In the genomic region with DNA sequence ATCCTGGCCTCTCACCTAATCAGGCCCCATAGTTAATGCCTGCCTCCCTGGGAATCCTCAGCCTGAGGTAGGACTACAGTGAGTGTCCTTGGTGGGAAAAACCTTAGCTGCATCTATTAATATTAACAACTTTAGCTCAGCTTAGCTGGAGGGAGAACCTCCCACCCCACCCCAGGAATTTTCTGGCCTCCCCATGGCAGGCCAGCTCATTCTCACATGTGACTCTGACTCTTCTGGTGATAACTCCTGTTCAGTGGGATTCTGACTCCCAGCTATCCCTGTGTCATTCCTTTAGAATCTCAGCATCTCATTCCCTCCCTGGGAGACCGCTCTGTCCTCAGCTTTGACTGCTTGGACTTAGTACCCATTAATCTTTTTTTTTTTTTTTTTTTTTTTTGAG, we compare ENCODE assay signal across 18 cellular contexts. TPM values are rescaled to one million over a fixed set of nuclear protein-coding genes. Genes with fewer than 3 reads are reported as not detected.
A peak's percentile ranks its signal among the peaks of the same experiment; 100 is the strongest.
DNase-seq lines count a peak whose midpoint lies in the region; ATAC-seq and TF ChIP-seq lines count a peak whose summit lies in the region.
"Had no signal": no experiment of that assay in that cellular context is flagged by ENCODE, and none has a peak within 500 bp of the region (broad histone marks: within the 10 kb centered on the region; RNA-seq: fewer than 3 reads in every experiment).

No MANE protein-coding gene starts in this region.

- in situ Hi-C loops in astrocyte of the spinal cord (cut with HindIII; ENCODE audit: low sequenced_read_pairs) = no loop called here

- no peak overlapping the region for H3K27ac Mint-ChIP-seq in neural progenitor cell
- H3K27ac Mint-ChIP-seq: activated T-helper 17 cell treated with anti-CD3 and anti-CD28 coated beads, Interleukin-2, amount 50 U/mL, for 72 hours; progenitor cell of endocrine pancreas had no signal

- H3K9me2 ChIP-seq in PC-9 (ENCODE audit: insufficient read depth) = no peaks in the 10 kb centered on the region

- TF ChIP-seq CTCF in AG04449 (IDR thresholded peaks at IDR 0.05; ENCODE audit: insufficient read depth, low read length, missing control alignments) (no peak), astrocyte of the spinal cord (IDR thresholded peaks at IDR 0.05; ENCODE audit: low read depth, low read length) (no peak), PC-9 (conservative IDR thresholded peaks at IDR 0.05) (no peak), neural progenitor cell (IDR thresholded peaks at IDR 0.05) (no peak)

- H3K4me3 ChIP-seq in AG04449 (ENCODE audit: low read depth, low read length) (no peak overlapping the region), astrocyte of the spinal cord (ENCODE audit: low read depth, low read length) (no peak overlapping the region), PC-9 (no peak overlapping the region), neural progenitor cell (no peak overlapping the region)
- H3K4me3 ChIP-seq: breast epithelium, mucosa of descending colon had no signal

- no peak overlapping the region for H3K4me2 ChIP-seq in PC-9
- H3K4me2 ChIP-seq in neural progenitor cell = no peak overlapping the region

- H3K4me1 ChIP-seq in PC-9 (replicated peaks; ENCODE audit: insufficient read depth) (no peaks in the 10 kb centered on the region), neural progenitor cell (no peaks in the 10 kb centered on the region)
- H3K4me1 ChIP-seq: breast epithelium had no signal

- H2AFZ ChIP-seq in PC-9 = no peak overlapping the region
- H2AFZ ChIP-seq in neural progenitor cell (replicated peaks) = no peak overlapping the region

- H3K9me3 ChIP-seq in PC-9 (ENCODE audit: insufficient read depth, low read depth) (no peaks in the 10 kb centered on the region), neural progenitor cell (ENCODE audit: low read depth) (no peaks in the 10 kb centered on the region)
- H3K9me3 ChIP-seq: breast epithelium, mucosa of descending colon had no signal

- H3K27me3 Mint-ChIP-seq in neural progenitor cell (ENCODE audit: insufficient read depth, low read depth) = peaks cover 3% of the 10 kb centered on the region
- H3K27me3 Mint-ChIP-seq: activated T-helper 17 cell treated with anti-CD3 and anti-CD28 coated beads, Interleukin-2, amount 50 U/mL, for 72 hours; progenitor cell of endocrine pancreas had no signal

- H4K20me1 ChIP-seq in PC-9 (ENCODE audit: insufficient read depth) (no peaks in the 10 kb centered on the region), neural progenitor cell (ENCODE audit: low read depth) (no peaks in the 10 kb centered on the region)

- H3K4me3 Mint-ChIP-seq in neural progenitor cell = no peak overlapping the region
- H3K4me3 Mint-ChIP-seq: activated T-helper 17 cell treated with anti-CD3 and anti-CD28 coated beads, Interleukin-2, amount 50 U/mL, for 72 hours had no signal

- peak; percentile 60 for DNase-seq in AG04449 (ENCODE audit: low read depth, low spot score)
- peak; percentile 82 for DNase-seq in HK-2 (ENCODE audit: unreplicated experiment)
- peak; percentile 16 for DNase-seq in astrocyte of the spinal cord (ENCODE audit: low read depth, low spot score)
- DNase-seq in iris pigment epithelial cell (ENCODE audit: low read depth) = peak; percentile 59
- no peak for DNase-seq in PC-9
- DNase-seq in neural progenitor cell (ENCODE audit: low spot score) = no peak
- DNase-seq: mucosa of descending colon; NCI-H1417 treated with DMSO at 0.1 percent for 48 hours; NCI-H526 treated with DMSO at 0.1 percent for 48 hours; stimulated activated CD4-positive, alpha-beta T cell treated with anti-CD3 and anti-CD28 coated beads, Interleukin-2, amount 100 ng/mL, for 24 hours had no signal

- no peaks in the 10 kb centered on the region for H3K9me3 Mint-ChIP-seq in neural progenitor cell
- H3K9me3 Mint-ChIP-seq: activated T-helper 17 cell treated with anti-CD3 and anti-CD28 coated beads, Interleukin-2, amount 50 U/mL, for 72 hours had no signal

- no peaks in the 10 kb centered on the region for H3K27me3 ChIP-seq in PC-9 (ENCODE audit: insufficient read depth, low read depth)
- H3K27me3 ChIP-seq in neural progenitor cell = no peaks in the 10 kb centered on the region
- H3K27me3 ChIP-seq: breast epithelium had no signal

- CTCF ChIA-PET in AG04449 (lab: Yijun Ruan, JAX) (interaction anchor here (1.1 to 2.1 kb wide), 4 partner anchors 12 to 214 kb away, joined by 3 to 10 read pairs (median 4); no protein-coding TSS in a partner anchor), PC-9 (lab: Charles Lee) (no interaction called here)

- no peak for ATAC-seq in GM18868 (IDR thresholded peaks at IDR 0.05; ENCODE audit: unreplicated experiment)
- ATAC-seq in HG03342 (IDR thresholded peaks at IDR 0.05; ENCODE audit: unreplicated experiment) = no peak
- ATAC-seq: activated T-helper 17 cell treated with anti-CD3 and anti-CD28 coated beads, Interleukin-2, amount 50 U/mL, for 72 hours; mucosa of descending colon; Right ventricle myocardium inferior had no signal

- POLR2A ChIA-PET in AG04449 (lab: Yijun Ruan, JAX) = interaction anchor here (0.5 to 0.7 kb wide), 3 partner anchors 13 to 1550 kb away, joined by 3 read pairs; no protein-coding TSS in a partner anchor
- POLR2A ChIA-PET in PC-9 (lab: Charles Lee; ENCODE audit: unreplicated experiment) = no interaction called here

- no TSS peak for BruUV-seq in PC-9 (replicated peaks; lab: Mats Ljungman, UMichigan)

- H3K79me2 ChIP-seq in PC-9 (ENCODE audit: low read depth) (no peaks in the 10 kb centered on the region), neural progenitor cell (ENCODE audit: low read depth) (no peaks in the 10 kb centered on the region)

- H3F3A ChIP-seq in PC-9 (ENCODE audit: insufficient read depth, low read depth) = no peaks in the 10 kb centered on the region
- no peaks in the 10 kb centered on the region for H3F3A ChIP-seq in neural progenitor cell (ENCODE audit: low read depth)

- H3K36me3 ChIP-seq in PC-9 (ENCODE audit: low read depth) = no peaks in the 10 kb centered on the region
- no peaks in the 10 kb centered on the region for H3K36me3 ChIP-seq in neural progenitor cell
- H3K36me3 ChIP-seq: breast epithelium had no signal

- no peaks in the 10 kb centered on the region for H3K4me1 Mint-ChIP-seq in neural progenitor cell

- H3K27ac ChIP-seq in PC-9 (no peak overlapping the region), neural progenitor cell (no peak overlapping the region)
- H3K27ac ChIP-seq: breast epithelium, epithelial cell of prostate had no signal

- intact Hi-C loops in PC-9 (cut with micrococcal nuclease; ENCODE audit: unreplicated experiment) = no loop called here

- H3K36me3 Mint-ChIP-seq in neural progenitor cell = no peaks in the 10 kb centered on the region

- H3K9ac ChIP-seq in neural progenitor cell = no peak overlapping the region

RNA-seq across cellular contexts. Expression of a gene that starts 14.5 kb away (rescaled TPM):
- total RNA-seq in PC-9 (2021) (not detected in 2 replicates), neural progenitor cell (ENCODE audit: low replicate concordance) (8.5 and 12.0 TPM in 2 replicates)
- total RNA-seq: activated T-helper 17 cell treated with anti-CD3 and anti-CD28 coated beads, Interleukin-2, amount 50 U/mL, for 72 hours; mucosa of descending colon; ureter had no signal

RNA-seq across cellular contexts. Expression of a gene that starts 17.6 kb away (rescaled TPM):
- total RNA-seq in PC-9 (2021) (not detected in 2 replicates), neural progenitor cell (ENCODE audit: low replicate concordance) (not detected in 2 replicates)
- total RNA-seq: activated T-helper 17 cell treated with anti-CD3 and anti-CD28 coated beads, Interleukin-2, amount 50 U/mL, for 72 hours; breast epithelium; progenitor cell of endocrine pancreas; ureter had no signal

RNA-seq across cellular contexts. Expression of a gene that starts 43.9 kb away (rescaled TPM):
- total RNA-seq in PC-9 (2021) = 1.2 and 1.9 TPM in 2 replicates
- 0.21 and 0.62 TPM in 2 replicates for total RNA-seq in neural progenitor cell (ENCODE audit: low replicate concordance)

Comparison
In these comparisons a context has a peak if more than half of its experiments do, and no peak if none do; other contexts are left out.
1. DNase-seq: peak in AG04449 (single experiment), HK-2 (single experiment), astrocyte of the spinal cord (single experiment) and iris pigment epithelial cell (single experiment); none in PC-9 (0 of 2) and neural progenitor cell (single experiment).